Comparison of ENCODE assay signal across 14 cellular contexts in genomic region chr4:151314509-151314908, GRCh38. TPM values are rescaled to one million over a fixed set of nuclear protein-coding genes. Genes with fewer than 3 reads are reported as not detected.
DNase-seq lines count a peak whose midpoint lies in the region; ATAC-seq and TF ChIP-seq lines count a peak whose summit lies in the region.
"Had no signal": no experiment of that assay in that cellular context is flagged by ENCODE, and none has a peak within 500 bp of the region (broad histone marks: within the 10 kb centered on the region; RNA-seq: fewer than 3 reads in every experiment).

No MANE protein-coding gene starts in this region.

- DNase-seq in OCI-M2 (lab: John Stamatoyannopoulos, UW; ENCODE audit: unreplicated experiment) = peak; percentile 37
- DNase-seq in colonic mucosa = no peak
- no peak for DNase-seq in stomach
- DNase-seq in NOMO-1 treated with dmso at 0.1 percent for 144 hours (lab: John Stamatoyannopoulos, UW; ENCODE audit: unreplicated experiment) = no peak
- no peak for DNase-seq in omental fat pad (ENCODE audit: low spot score)
- no peak for DNase-seq in activated gamma-delta T cell (lab: John Stamatoyannopoulos, UW)
- DNase-seq: DMS79, esophagus squamous epithelium had no signal

- H3K36me3 ChIP-seq in colonic mucosa (no peaks in the 10 kb centered on the region), liver (ENCODE audit: control insufficient read depth in 4 of 4, insufficient read depth in 3 of 4, low read depth in 1 of 4, low read length in 3 of 4) (no peaks in the 10 kb centered on the region), stomach (no peaks in the 10 kb centered on the region)
- H3K36me3 ChIP-seq: BLaER1 treated with 17β-estradiol and CSF1 and Interleukin-3, amounts not matched to agents 10 nM and 100 nM; esophagus squamous epithelium had no signal

- intact Hi-C loops in colonic mucosa (cut with DNase I) = no loop called here
- intact Hi-C loops in stomach (cut with DNase I; ENCODE audit: low total_unique reads) = no loop called here

- H3K9me3 ChIP-seq in colonic mucosa = no peaks in the 10 kb centered on the region
- no peaks in the 10 kb centered on the region for H3K9me3 ChIP-seq in liver (ENCODE audit: control insufficient read depth in 4 of 4, low read length in 3 of 4)
- H3K9me3 ChIP-seq in stomach = no peaks in the 10 kb centered on the region
- H3K9me3 ChIP-seq: BLaER1 treated with 17β-estradiol and CSF1 and Interleukin-3, amounts not matched to agents 10 nM and 100 nM; esophagus squamous epithelium had no signal

- no peak for TF ChIP-seq POLR2A in stomach (IDR thresholded peaks at IDR 0.05)

- H3K4me3 ChIP-seq in colonic mucosa (no peak overlapping the region), liver (ENCODE audit: low read depth in 1 of 3, low read length in 3 of 3) (no peak overlapping the region), stomach (no peak overlapping the region)
- H3K4me3 ChIP-seq: BLaER1 treated with 17β-estradiol and CSF1 and Interleukin-3, amounts not matched to agents 10 nM and 100 nM; esophagus squamous epithelium had no signal

- H3K4me1 ChIP-seq in colonic mucosa = peaks cover 9% of the 10 kb centered on the region
- H3K4me1 ChIP-seq in liver (ENCODE audit: control insufficient read depth in 4 of 4, insufficient read depth in 4 of 4, low read length in 3 of 4) = peaks cover 4 to 30% (median 15%) of the 10 kb centered on the region in 4 donors
- peaks cover 15 to 45% (median 34%) of the 10 kb centered on the region in 4 donors for H3K4me1 ChIP-seq in stomach
- H3K4me1 ChIP-seq: BLaER1 treated with 17β-estradiol and CSF1 and Interleukin-3, amounts not matched to agents 10 nM and 100 nM had no signal

- 78% methylated on average over 1 of the region's 1 CpG for WGBS in liver
- 35 to 65% (median 42%) methylated on average over 1 of the region's 1 CpG for WGBS in stomach, 5 donors

- ATAC-seq in omental fat pad (ENCODE audit: low FRiP score) = no peak
- no peak for ATAC-seq in HG02571 (IDR thresholded peaks at IDR 0.05; ENCODE audit: unreplicated experiment)

- TF ChIP-seq RAD21 in liver (IDR thresholded peaks at IDR 0.05) = no peak

- TF ChIP-seq EP300 in stomach (IDR thresholded peaks at IDR 0.05) = no peak

- no peak for TF ChIP-seq CTCF in colonic mucosa (IDR thresholded peaks at IDR 0.05)
- no peak for TF ChIP-seq CTCF in liver (IDR thresholded peaks at IDR 0.05; ENCODE audit: low read depth, low read length, missing input control)
- TF ChIP-seq CTCF in stomach (IDR thresholded peaks at IDR 0.05) = no peak
- no peak for TF ChIP-seq CTCF in omental fat pad (IDR thresholded peaks at IDR 0.05)

- H3K27me3 ChIP-seq in colonic mucosa = no peaks in the 10 kb centered on the region
- no peaks in the 10 kb centered on the region for H3K27me3 ChIP-seq in liver (ENCODE audit: control insufficient read depth in 4 of 4, insufficient read depth in 4 of 4, low read length in 3 of 4)
- no peaks in the 10 kb centered on the region for H3K27me3 ChIP-seq in stomach
- H3K27me3 ChIP-seq: BLaER1 treated with 17β-estradiol and CSF1 and Interleukin-3, amounts not matched to agents 10 nM and 100 nM; esophagus squamous epithelium had no signal

- H3K27ac ChIP-seq in colonic mucosa (peak overlapping the region; percentile 35), liver (ENCODE audit: low read depth in 1 of 2, low read length in 2 of 2) (peak overlapping the region; percentile 59 to 69), stomach (peak overlapping the region in 4 of 5 donors; percentile 11 to 62 (median 50))
- H3K27ac ChIP-seq: BLaER1 treated with 17β-estradiol and CSF1 and Interleukin-3, amounts not matched to agents 10 nM and 100 nM had no signal

- H3K9ac ChIP-seq in colonic mucosa (ENCODE audit: low read depth in 2 of 2, low read length in 2 of 2) (peak overlapping the region in 1 of 2 donors; percentile 6), liver (ENCODE audit: low read depth in 1 of 2, low read length in 2 of 2) (no peak overlapping the region)
- H3K9ac ChIP-seq: BLaER1 treated with 17β-estradiol and CSF1 and Interleukin-3, amounts not matched to agents 10 nM and 100 nM had no signal

TF ChIP-seq in liver, 16 proteins besides CTCF, POLR2A, EP300 and RAD21:
- TF ChIP-seq NR2F2 (IDR thresholded peaks at IDR 0.05) (no peak), FOXA2 (IDR thresholded peaks at IDR 0.05) (no peak), HNF4A (conservative IDR thresholded peaks at IDR 0.05) (no peak), GABPA (IDR thresholded peaks at IDR 0.05 in 1 of 2, conservative IDR thresholded peaks at IDR 0.05 in 1 of 2) (no peak), FOXA1 (IDR thresholded peaks at IDR 0.05) (no peak), ZBTB33 (IDR thresholded peaks at IDR 0.05) (no peak)
- TF ChIP-seq, protein P1, sequence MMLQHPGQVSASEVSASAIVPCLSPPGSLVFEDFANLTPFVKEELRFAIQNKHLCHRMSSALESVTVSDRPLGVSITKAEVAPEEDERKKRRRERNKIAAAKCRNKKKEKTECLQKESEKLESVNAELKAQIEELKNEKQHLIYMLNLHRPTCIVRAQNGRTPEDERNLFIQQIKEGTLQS (IDR thresholded peaks at IDR 0.05) = no peak

RNA-seq across cellular contexts. Expression of gene SH3D19, which starts 10.9 kb away (rescaled TPM):
- total RNA-seq in colonic mucosa (100 to 1,000 TPM in 1 of 2 donors, 10 to 100 TPM in 1; 75.5 to 104 TPM), liver (10 to 100 TPM; 11.0 to 22.2 TPM), stomach (100 to 1,000 TPM in 2 of 5 donors, 10 to 100 TPM in 3; 54.3 to 129 (median 93.7) TPM), omental fat pad (100 to 1,000 TPM; 161 to 226 (median 191) TPM)
- polyA plus RNA-seq in liver (10 to 100 TPM; 15.9 to 18.4 TPM), stomach (10 to 100 TPM; 11.0 to 40.6 (median 29.0) TPM)

RNA-seq across cellular contexts. Expression of gene PRSS48, which starts 37.5 kb away (rescaled TPM):
- not detected for total RNA-seq in colonic mucosa
- total RNA-seq in liver = not detected
- under 1 TPM in 1 of 2 donors, not detected in 1; 0.64 TPM for polyA plus RNA-seq in liver
- not detected for total RNA-seq in stomach
- not detected for polyA plus RNA-seq in stomach
- total RNA-seq in omental fat pad = not detected
- total RNA-seq: esophagus squamous epithelium, H4, osteoblast, subcutaneous adipose tissue had no signal
